Comparison of ENCODE assay signal across 7 cellular contexts in the genomic region with DNA sequence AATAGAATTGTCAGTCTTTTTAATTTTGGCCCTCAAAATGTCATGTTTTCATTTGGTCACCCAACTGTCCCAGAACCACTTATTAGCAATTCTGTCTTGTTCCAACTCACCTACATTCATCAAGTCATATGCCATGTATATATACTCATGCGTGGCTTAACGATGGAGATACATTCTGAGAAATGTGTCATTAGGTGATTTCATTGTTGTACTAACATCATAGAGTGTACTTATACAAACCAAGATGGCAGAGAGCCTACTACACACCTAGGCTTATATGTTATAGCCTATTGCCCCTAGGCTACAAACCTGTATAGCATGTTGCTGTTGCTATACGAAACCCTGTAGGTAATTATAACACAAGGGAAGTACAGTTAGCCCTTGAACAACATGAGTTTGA.
"Had no signal": no experiment of that assay in that cellular context is flagged by ENCODE, and none has a peak within 500 bp of the region (broad histone marks: within the 10 kb centered on the region; RNA-seq: fewer than 3 reads in every experiment).

No MANE protein-coding gene starts in this region.

- ATAC-seq: HCT116, HepG2 had no signal

- DNase-seq: GM23248, GOT3, H7, HFFc6 had no signal

- H3K4me1 Mint-ChIP-seq: IgD-negative memory B cell had no signal

- H3K9me3 Mint-ChIP-seq: HFFc6, IgD-negative memory B cell had no signal

- H3K27ac Mint-ChIP-seq: HFFc6, IgD-negative memory B cell had no signal

- H3K27me3 Mint-ChIP-seq: IgD-negative memory B cell had no signal

- H3K4me3 Mint-ChIP-seq: HFFc6, IgD-negative memory B cell had no signal
